1 cellular context compared by ENCODE assay signal in genomic region chr16:75105306-75106061, GRCh38.
TF ChIP-seq lines count a peak whose summit lies in the region.

No MANE protein-coding gene starts in this region.

TF ChIP-seq in HepG2, 621 proteins besides CTCF, POLR2A, EP300 and RAD21:
- TF ChIP-seq, protein P1, sequence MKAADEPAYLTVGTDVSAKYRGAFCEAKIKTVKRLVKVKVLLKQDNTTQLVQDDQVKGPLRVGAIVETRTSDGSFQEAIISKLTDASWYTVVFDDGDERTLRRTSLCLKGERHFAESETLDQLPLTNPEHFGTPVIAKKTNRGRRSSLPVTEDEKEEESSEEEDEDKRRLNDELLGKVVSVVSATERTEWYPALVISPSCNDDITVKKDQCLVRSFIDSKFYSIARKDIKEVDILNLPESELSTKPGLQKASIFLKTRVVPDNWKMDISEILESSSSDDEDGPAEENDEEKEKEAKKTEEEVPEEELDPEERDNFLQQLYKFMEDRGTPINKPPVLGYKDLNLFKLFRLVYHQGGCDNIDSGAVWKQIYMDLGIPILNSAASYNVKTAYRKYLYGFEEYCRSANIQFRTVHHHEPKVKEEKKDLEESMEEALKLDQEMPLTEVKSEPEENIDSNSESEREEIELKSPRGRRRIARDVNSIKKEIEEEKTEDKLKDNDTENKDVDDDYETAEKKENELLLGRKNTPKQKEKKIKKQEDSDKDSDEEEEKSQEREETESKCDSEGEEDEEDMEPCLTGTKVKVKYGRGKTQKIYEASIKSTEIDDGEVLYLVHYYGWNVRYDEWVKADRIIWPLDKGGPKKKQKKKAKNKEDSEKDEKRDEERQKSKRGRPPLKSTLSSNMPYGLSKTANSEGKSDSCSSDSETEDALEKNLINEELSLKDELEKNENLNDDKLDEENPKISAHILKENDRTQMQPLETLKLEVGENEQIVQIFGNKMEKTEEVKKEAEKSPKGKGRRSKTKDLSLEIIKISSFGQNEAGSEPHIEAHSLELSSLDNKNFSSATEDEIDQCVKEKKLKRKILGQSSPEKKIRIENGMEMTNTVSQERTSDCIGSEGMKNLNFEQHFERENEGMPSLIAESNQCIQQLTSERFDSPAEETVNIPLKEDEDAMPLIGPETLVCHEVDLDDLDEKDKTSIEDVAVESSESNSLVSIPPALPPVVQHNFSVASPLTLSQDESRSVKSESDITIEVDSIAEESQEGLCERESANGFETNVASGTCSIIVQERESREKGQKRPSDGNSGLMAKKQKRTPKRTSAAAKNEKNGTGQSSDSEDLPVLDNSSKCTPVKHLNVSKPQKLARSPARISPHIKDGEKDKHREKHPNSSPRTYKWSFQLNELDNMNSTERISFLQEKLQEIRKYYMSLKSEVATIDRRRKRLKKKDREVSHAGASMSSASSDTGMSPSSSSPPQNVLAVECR (CRISPR knock-in tag; IDR thresholded peaks at IDR 0.05; ENCODE audit: borderline replicate concordance): no peak
- TF ChIP-seq FOSL2 (CRISPR knock-in tag; IDR thresholded peaks at IDR 0.05): no peak
- 0 out of 2 replicates have a peak, but pooled peaks have one; percentile 33 for TF ChIP-seq ZNF225 (CRISPR knock-in tag; IDR thresholded peaks at IDR 0.05)
